ENCODE assay signal across 20 cellular contexts in the genomic region with DNA sequence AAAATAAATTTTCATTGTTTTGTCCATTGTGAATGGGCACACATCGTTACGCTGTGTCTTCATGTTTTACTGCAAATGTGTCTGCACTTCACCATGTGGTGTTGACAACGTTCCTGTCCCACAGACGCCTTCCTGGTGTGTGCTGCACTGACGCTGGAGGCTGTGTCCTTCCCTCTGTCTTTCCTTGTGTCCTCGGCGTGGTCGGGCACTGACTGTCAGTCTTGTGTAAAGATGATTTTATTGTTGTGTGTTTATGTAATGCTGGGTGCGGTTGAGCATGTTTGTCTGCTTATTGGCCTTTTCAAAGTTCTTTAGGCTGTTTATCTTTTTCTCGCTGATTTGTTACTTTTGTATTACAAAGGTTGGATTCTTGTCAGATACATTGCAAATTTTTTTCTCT. TPM values are rescaled to one million over a fixed set of nuclear protein-coding genes. Genes with fewer than 3 reads are reported as not detected.
"Had no signal": no experiment of that assay in that cellular context is flagged by ENCODE, and none has a peak within 500 bp of the region (broad histone marks: within the 10 kb centered on the region; RNA-seq: fewer than 3 reads in every experiment).

No MANE protein-coding gene starts in this region.

- H3K4me1 ChIP-seq: esophagus muscularis mucosa, gastroesophageal sphincter, heart right ventricle, pancreas, spleen had no signal

- ATAC-seq: gastroesophageal sphincter; heart right ventricle; naive thymus-derived CD8-positive, alpha-beta T cell; pancreas had no signal

- H3K4me1 Mint-ChIP-seq: activated B cell treated with CpG ODN at 0.5 μM for 24 hours had no signal

- H3K27ac ChIP-seq: esophagus muscularis mucosa, gastroesophageal sphincter, heart right ventricle, pancreas, spleen had no signal

- H3K9me3 ChIP-seq: pancreas had no signal

- H3K4me3 Mint-ChIP-seq: activated B cell treated with CpG ODN at 0.5 μM for 24 hours; naive thymus-derived CD8-positive, alpha-beta T cell had no signal

- H3K27me3 ChIP-seq: esophagus muscularis mucosa, gastroesophageal sphincter, heart right ventricle, pancreas, spleen had no signal

- H3K27me3 Mint-ChIP-seq: activated B cell treated with CpG ODN at 0.5 μM for 24 hours; naive thymus-derived CD8-positive, alpha-beta T cell had no signal

- H3K27ac Mint-ChIP-seq: activated B cell treated with CpG ODN at 0.5 μM for 24 hours had no signal

- H3K4me3 ChIP-seq: esophagus muscularis mucosa, gastroesophageal sphincter, heart right ventricle, pancreas, spleen had no signal

- DNase-seq: activated B cell treated with CpG ODN at 0.5 μM for 24 hours; activated CD4-positive, alpha-beta T cell treated with anti-CD3 and anti-CD28 coated beads for 48 hours; activated naive CD4-positive, alpha-beta T cell treated with anti-CD3 and anti-CD28 coated beads, Interleukin-2, amount 50 U/mL, for 16 hours; effector CD8-positive, alpha-beta T cell; heart right ventricle; kidney glomerular epithelial cell; mesendoderm; naive thymus-derived CD8-positive, alpha-beta T cell; pancreas; spleen; stimulated activated naive CD4-positive, alpha-beta T cell had no signal

RNA-seq across cellular contexts. Expression of a gene that starts 18.1 kb away (rescaled TPM):
- total RNA-seq: activated B cell treated with CpG ODN at 0.5 μM for 24 hours; activated CD8-positive, alpha-beta memory T cell treated with anti-CD3 and anti-CD28 coated beads for 36 hours; bronchial epithelial cell; cerebellum; endothelial cell of umbilical vein; esophagus muscularis mucosa; gastroesophageal sphincter; lower leg skin; naive thymus-derived CD8-positive, alpha-beta T cell; pancreas; spleen; T-helper 2 cell treated with Interferon-gamma antibody and Interleukin-4, amounts not matched to agents 100 ng/mL and 5 ng/mL, for 36 hours; ureter had no signal
